Comparison of ENCODE assay signal across 1 cellular context in the genomic region with DNA sequence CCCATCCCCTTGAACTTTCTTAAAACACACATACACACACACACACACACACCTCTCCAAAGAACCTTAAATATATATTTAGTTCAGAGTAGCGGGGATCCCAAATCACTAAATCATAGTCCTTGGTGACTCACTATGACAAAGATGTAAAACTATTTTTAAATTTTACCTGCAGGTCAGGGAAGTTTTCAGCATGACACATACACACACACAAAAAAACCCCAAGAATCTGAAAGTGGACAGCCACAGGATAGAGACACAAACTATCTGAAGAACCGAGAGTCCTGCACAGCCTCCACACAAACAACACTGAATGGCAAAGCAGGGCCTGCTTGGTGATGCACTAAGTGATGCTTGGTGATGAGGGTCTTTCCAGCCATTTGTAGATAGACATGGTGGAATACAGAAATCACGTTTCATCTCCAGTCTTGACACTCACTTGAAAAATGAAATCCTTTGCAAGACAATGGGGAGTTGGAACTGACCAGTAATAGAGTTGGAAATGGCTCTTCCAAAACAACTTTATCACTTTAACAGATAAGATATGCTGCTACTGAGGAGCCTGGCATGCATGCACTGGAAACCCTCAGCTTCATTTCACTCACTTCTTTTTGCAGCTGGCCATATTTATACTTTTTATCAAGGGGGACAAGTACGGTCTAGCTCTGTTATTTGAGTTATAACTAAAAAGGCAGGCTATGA.
TF ChIP-seq lines count a peak whose summit lies in the region.

No MANE protein-coding gene starts in this region.

TF ChIP-seq in HepG2, 621 proteins besides CTCF, POLR2A, EP300 and RAD21 (continued from another document):
- TF ChIP-seq, protein P1, sequence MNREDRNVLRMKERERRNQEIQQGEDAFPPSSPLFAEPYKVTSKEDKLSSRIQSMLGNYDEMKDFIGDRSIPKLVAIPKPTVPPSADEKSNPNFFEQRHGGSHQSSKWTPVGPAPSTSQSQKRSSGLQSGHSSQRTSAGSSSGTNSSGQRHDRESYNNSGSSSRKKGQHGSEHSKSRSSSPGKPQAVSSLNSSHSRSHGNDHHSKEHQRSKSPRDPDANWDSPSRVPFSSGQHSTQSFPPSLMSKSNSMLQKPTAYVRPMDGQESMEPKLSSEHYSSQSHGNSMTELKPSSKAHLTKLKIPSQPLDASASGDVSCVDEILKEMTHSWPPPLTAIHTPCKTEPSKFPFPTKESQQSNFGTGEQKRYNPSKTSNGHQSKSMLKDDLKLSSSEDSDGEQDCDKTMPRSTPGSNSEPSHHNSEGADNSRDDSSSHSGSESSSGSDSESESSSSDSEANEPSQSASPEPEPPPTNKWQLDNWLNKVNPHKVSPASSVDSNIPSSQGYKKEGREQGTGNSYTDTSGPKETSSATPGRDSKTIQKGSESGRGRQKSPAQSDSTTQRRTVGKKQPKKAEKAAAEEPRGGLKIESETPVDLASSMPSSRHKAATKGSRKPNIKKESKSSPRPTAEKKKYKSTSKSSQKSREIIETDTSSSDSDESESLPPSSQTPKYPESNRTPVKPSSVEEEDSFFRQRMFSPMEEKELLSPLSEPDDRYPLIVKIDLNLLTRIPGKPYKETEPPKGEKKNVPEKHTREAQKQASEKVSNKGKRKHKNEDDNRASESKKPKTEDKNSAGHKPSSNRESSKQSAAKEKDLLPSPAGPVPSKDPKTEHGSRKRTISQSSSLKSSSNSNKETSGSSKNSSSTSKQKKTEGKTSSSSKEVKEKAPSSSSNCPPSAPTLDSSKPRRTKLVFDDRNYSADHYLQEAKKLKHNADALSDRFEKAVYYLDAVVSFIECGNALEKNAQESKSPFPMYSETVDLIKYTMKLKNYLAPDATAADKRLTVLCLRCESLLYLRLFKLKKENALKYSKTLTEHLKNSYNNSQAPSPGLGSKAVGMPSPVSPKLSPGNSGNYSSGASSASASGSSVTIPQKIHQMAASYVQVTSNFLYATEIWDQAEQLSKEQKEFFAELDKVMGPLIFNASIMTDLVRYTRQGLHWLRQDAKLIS (CRISPR knock-in tag; IDR thresholded peaks at IDR 0.05) = no peak
- TF ChIP-seq USF2 (IDR thresholded peaks at IDR 0.05; ENCODE audit: low read depth, low read length) (no peak), USF2 (CRISPR knock-in tag; IDR thresholded peaks at IDR 0.05; ENCODE audit: borderline replicate concordance) (no peak), DPF2 (CRISPR knock-in tag; IDR thresholded peaks at IDR 0.05; ENCODE audit: borderline replicate concordance, low read depth) (no peak), SALL1 (CRISPR knock-in tag; IDR thresholded peaks at IDR 0.05) (no peak), CCDC6 (CRISPR knock-in tag; IDR thresholded peaks at IDR 0.05) (no peak), ZNF703 (CRISPR knock-in tag; IDR thresholded peaks at IDR 0.05; ENCODE audit: borderline replicate concordance) (no peak), NR2C2 (CRISPR knock-in tag; IDR thresholded peaks at IDR 0.05; ENCODE audit: borderline replicate concordance) (no peak), ZNF430 (CRISPR knock-in tag; IDR thresholded peaks at IDR 0.05) (no peak)
